Comparison of ENCODE assay signal across 11 cellular contexts in the genomic region with DNA sequence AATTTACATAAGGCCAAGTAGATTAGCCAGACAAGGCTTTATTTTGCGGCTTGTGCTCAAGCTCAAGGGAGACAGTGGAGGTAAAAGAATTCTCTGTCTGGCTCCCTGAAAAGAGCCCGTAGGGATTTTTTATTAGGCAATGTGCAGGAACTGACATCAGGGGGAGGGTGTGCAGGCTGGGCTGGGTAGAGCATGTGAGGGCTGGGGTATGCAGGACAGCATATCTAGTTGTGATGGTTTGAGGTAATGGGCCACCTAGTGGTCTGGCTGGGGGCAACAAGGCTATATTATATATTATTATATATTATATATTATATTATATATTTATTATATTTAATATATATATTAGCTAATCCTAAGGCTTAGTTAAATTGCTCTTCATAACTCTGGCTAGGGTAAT.
DNase-seq lines count a peak whose midpoint lies in the region; ATAC-seq and TF ChIP-seq lines count a peak whose summit lies in the region.
"Had no signal": no experiment of that assay in that cellular context is flagged by ENCODE, and none has a peak within 500 bp of the region (broad histone marks: within the 10 kb centered on the region; RNA-seq: fewer than 3 reads in every experiment).

No MANE protein-coding gene starts in this region.

- no peak overlapping the region for H3K4me3 ChIP-seq in endodermal cell (ENCODE audit: low read length)

- no peaks in the 10 kb centered on the region for H3K9me3 Mint-ChIP-seq in endodermal cell

- H3K36me3 Mint-ChIP-seq in endodermal cell (ENCODE audit: low read depth): no peaks in the 10 kb centered on the region

- H3K27ac Mint-ChIP-seq in endodermal cell: no peak overlapping the region

- H3K4me1 ChIP-seq in endodermal cell (ENCODE audit: control insufficient read depth, insufficient read depth, low read length): no peaks in the 10 kb centered on the region

- H3K4me3 Mint-ChIP-seq in endodermal cell: no peak overlapping the region

- TF ChIP-seq CTCF in endodermal cell (conservative IDR thresholded peaks at IDR 0.05): peak; percentile 66

- peak; percentile 63 for ATAC-seq in GM18498 (IDR thresholded peaks at IDR 0.05; ENCODE audit: unreplicated experiment)

- H3K27me3 Mint-ChIP-seq in endodermal cell (ENCODE audit: insufficient read depth): no peaks in the 10 kb centered on the region

- no peak overlapping the region for H3K9ac ChIP-seq in endodermal cell (ENCODE audit: extremely low read depth, low read length, poor library complexity, severe bottlenecking)

- H3K9me3 ChIP-seq in endodermal cell (ENCODE audit: control insufficient read depth, low read length): no peaks in the 10 kb centered on the region

- DNase-seq in AG08396 (ENCODE audit: low spot score) (peak; percentile 10), LHCN-M2 (ENCODE audit: low read depth) (peak; percentile 12), endodermal cell (peak; percentile 54), medulla oblongata (ENCODE audit: extremely low spot score) (no peak), T-helper 2 cell (no peak), NOMO-1 (lab: John Stamatoyannopoulos, UW; ENCODE audit: unreplicated experiment in 2 of 2) (no peak)
- no peak for DNase-seq in effector CD8-positive, alpha-beta T cell (lab: John Stamatoyannopoulos, UW)
- DNase-seq: activated CD8-positive, alpha-beta memory T cell treated with anti-CD3 and anti-CD28 coated beads, Interleukin-2, amount 50 U/mL, for 48 hours; NCI-H748 treated with DMSO at 0.1 percent for 48 hours; nucleus accumbens had no signal

- no peaks in the 10 kb centered on the region for H3K36me3 ChIP-seq in endodermal cell (ENCODE audit: control insufficient read depth, insufficient read depth, low read length)

- H3K27me3 ChIP-seq in endodermal cell (ENCODE audit: control insufficient read depth, insufficient read depth, low read length, poor library complexity, severe bottlenecking): no peaks in the 10 kb centered on the region

- 82 to 100% methylated on average over 1 to 2 of the region's 2 CpGs for WGBS in endodermal cell (ENCODE audit: insufficient coverage in 1 of 2, insufficient read length in 1 of 2), 2 experiments

- H3K27ac ChIP-seq in endodermal cell (ENCODE audit: low read depth, low read length): no peak overlapping the region

- no peaks in the 10 kb centered on the region for H3K4me1 Mint-ChIP-seq in endodermal cell

Comparison
In these comparisons a context has a peak if more than half of its experiments do, and no peak if none do; other contexts are left out.
1. DNase-seq: peak in AG08396 (single experiment), LHCN-M2 (single experiment) and endodermal cell (single experiment); none in medulla oblongata (single experiment), T-helper 2 cell (0 of 5), effector CD8-positive, alpha-beta T cell (single experiment) and NOMO-1 (0 of 2).